In the genomic region with DNA sequence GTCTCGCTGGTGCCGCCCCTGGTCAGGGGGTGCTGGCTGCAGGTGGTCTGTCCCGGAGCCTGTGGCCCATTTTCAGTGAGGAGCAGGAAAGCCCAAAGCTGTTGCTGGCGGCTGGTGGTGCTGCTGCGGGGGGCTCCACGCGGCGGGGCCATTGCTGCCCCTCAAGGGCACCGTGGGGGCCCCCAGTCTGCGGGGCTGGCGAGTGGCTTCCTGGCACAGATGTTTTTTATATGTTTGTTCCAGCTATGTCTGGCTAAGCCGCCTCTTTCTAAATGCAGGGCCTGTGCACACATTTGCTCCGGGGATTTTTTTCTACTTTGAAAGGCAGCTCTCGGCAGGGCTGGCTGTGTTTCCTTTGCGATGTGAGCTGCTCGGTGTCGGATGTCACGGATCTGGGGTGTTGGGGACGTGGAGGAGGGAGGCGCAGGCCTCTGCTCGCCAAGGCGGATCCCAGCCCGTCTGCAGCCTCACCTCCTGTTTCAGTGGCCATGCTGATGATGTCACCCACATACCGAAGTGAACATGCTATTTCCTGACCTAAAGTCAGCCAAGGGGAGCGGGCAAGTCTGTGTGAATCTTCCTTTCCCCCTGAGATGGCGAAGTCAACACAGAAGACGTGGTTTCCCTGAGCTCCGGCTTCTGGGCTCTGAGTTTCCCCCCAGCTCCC, we compare ENCODE assay signal across 8 cellular contexts.
DNase-seq lines count a peak whose midpoint lies in the region; ATAC-seq and TF ChIP-seq lines count a peak whose summit lies in the region.

No MANE protein-coding gene starts in this region.

- DNase-seq in HFF-Myc (ENCODE audit: extremely low read depth, low read depth) (peak; percentile 74), amniotic stem cell (lab: John Stamatoyannopoulos, UW) (peak; percentile 79), left ventricle myocardium superior (peak; percentile 74), sciatic nerve (ENCODE audit: low spot score) (peak; percentile 65), NCI-H526 treated with DMSO at 0.1 percent for 48 hours (lab: John Stamatoyannopoulos, UW) (no peak), NK-92 (lab: John Stamatoyannopoulos, UW; ENCODE audit: unreplicated experiment) (no peak)
- DNase-seq in effector CD4-positive, alpha-beta T cell = no peak

- no peak overlapping the region for H3K4me3 ChIP-seq in HFF-Myc (replicated peaks; ENCODE audit: low read depth, low read length)

- peak; percentile 91 for ATAC-seq in left ventricle myocardium superior
- peak; percentile 72 for ATAC-seq in sciatic nerve
- no peak for ATAC-seq in HG03571 (IDR thresholded peaks at IDR 0.05; ENCODE audit: unreplicated experiment)

- intact Hi-C loops in left ventricle myocardium superior (cut with micrococcal nuclease) = no loop called here
- intact Hi-C loops in sciatic nerve (cut with DNase I) = no loop called here

- TF ChIP-seq CTCF in HFF-Myc (IDR thresholded peaks at IDR 0.05; ENCODE audit: low read depth, low read length, missing control alignments) = no peak

Comparison
In these comparisons a context has a peak if more than half of its experiments do, and no peak if none do; other contexts are left out.
1. DNase-seq: peak in HFF-Myc (single experiment), amniotic stem cell (single experiment), left ventricle myocardium superior (single experiment) and sciatic nerve (single experiment); none in effector CD4-positive, alpha-beta T cell (single experiment), NCI-H526 treated with DMSO at 0.1 percent for 48 hours (single experiment) and NK-92 (single experiment).